In the genomic region with DNA sequence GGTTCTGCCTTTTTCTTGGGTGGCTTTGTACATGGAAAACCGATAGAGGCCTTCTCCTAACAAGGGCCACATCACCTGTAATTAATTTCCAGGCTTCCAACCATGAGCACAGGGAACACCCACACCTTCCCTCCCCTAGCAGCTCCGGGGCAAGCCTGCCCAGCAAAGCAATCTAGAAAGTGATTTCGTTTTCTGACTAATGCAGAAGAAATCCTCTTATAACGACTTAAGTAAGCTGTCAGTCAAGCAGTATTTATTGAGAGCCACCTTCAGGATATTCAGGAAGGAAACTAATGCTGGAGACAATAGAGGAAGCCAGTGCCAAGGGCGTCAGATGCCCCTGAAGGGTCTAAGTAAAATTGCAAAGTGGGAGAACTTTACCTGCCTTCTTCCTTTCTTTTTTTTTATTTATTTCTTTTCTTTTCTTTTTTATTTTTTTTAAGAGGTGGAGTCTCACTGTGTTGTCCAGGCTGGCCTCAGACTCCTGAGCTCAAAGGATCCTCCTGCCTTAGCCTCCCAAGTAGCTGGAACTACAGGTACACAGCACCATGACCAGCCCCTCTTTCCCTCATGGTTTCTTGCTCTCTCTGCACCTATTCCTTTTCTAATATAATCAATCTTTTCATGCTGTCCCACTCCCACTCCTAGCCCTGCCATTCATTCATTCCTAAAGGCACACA, we compare ENCODE assay signal across 14 cellular contexts.
"Had no signal": no experiment of that assay in that cellular context is flagged by ENCODE, and none has a peak within 500 bp of the region (broad histone marks: within the 10 kb centered on the region; RNA-seq: fewer than 3 reads in every experiment).

No MANE protein-coding gene starts in this region.

- FAIRE-seq: keratinocyte had no signal

- H3K36me3 ChIP-seq: ascending aorta, cardiac muscle cell, sigmoid colon, upper lobe of left lung had no signal

- H3K4me1 ChIP-seq: ascending aorta, psoas muscle, sigmoid colon, upper lobe of left lung had no signal

- DNase-seq: activated CD4-positive, alpha-beta T cell treated with anti-CD3 and anti-CD28 coated beads for 4 hours; activated CD8-positive, alpha-beta memory T cell treated with anti-CD3 and anti-CD28 coated beads, Interleukin-2, amount 50 U/mL, for 4 hours; activated CD8-positive, alpha-beta T cell treated with anti-CD3 and anti-CD28 coated beads for 36 hours; activated T-cell treated with anti-CD3 and anti-CD28 coated beads, Interleukin-2, amount 50 U/mL, for 72 hours; foreskin melanocyte; head of caudate nucleus; psoas muscle; sigmoid colon; stimulated activated naive CD4-positive, alpha-beta T cell; T1000; upper lobe of left lung had no signal

- H3K4me3 ChIP-seq: ascending aorta, cardiac muscle cell, psoas muscle, sigmoid colon, upper lobe of left lung had no signal

- H3K27ac ChIP-seq: ascending aorta, cardiac muscle cell, psoas muscle, sigmoid colon, upper lobe of left lung had no signal

- H3K27me3 ChIP-seq: ascending aorta, cardiac muscle cell, sigmoid colon, upper lobe of left lung had no signal

- H3K9me3 ChIP-seq: ascending aorta, psoas muscle, sigmoid colon, upper lobe of left lung had no signal
